8 cellular contexts compared by ENCODE assay signal in genomic region chr12:54390668-54391551, GRCh38. TPM values are rescaled to one million over a fixed set of nuclear protein-coding genes. Genes with fewer than 3 reads are reported as not detected.
DNase-seq lines count a peak whose midpoint lies in the region; ATAC-seq and TF ChIP-seq lines count a peak whose summit lies in the region.

No MANE protein-coding gene starts in this region.

- H4K20me1 ChIP-seq in BLaER1 (peaks cover 28% of the 10 kb centered on the region; the same call in 1 of the 2 replicates), GM23338 (replicated peaks; ENCODE audit: insufficient read depth) (no peaks in the 10 kb centered on the region; the same call in 1 of the 2 replicates)

- peaks cover 20% of the 10 kb centered on the region for H3K27me3 Mint-ChIP-seq in GM23338 (ENCODE audit: insufficient read depth, low read depth, poor library complexity)

- peak; percentile 95 for DNase-seq in GM23338 (ENCODE audit: low spot score)
- DNase-seq in NCI-H748 treated with DMSO at 0.1 percent for 48 hours (lab: John Stamatoyannopoulos, UW) = peak; percentile 24
- DNase-seq in activated T-cell treated with anti-CD3 and anti-CD28 coated beads for 1 hour (ENCODE audit: low read depth) = peak; percentile 60
- no peak for DNase-seq in epithelial cell of proximal tubule (ENCODE audit: low read depth)
- no peak for DNase-seq in uterus
- DNase-seq in AML-193 (lab: John Stamatoyannopoulos, UW) = no peak

- peaks cover 87% of the 10 kb centered on the region for H3K4me1 ChIP-seq in BLaER1
- H3K4me1 ChIP-seq in GM23338 (ENCODE audit: insufficient read depth) = peaks cover 68% of the 10 kb centered on the region
- H3K4me1 ChIP-seq in parathyroid adenoma = peaks cover 18% of the 10 kb centered on the region
- H3K4me1 ChIP-seq in uterus = no peaks in the 10 kb centered on the region

- H3K79me2 ChIP-seq in GM23338 (replicated peaks; ENCODE audit: insufficient read depth) (no peaks in the 10 kb centered on the region), parathyroid adenoma (no peaks in the 10 kb centered on the region)

- H3K9me3 Mint-ChIP-seq in GM23338 = no peaks in the 10 kb centered on the region

- 0 out of 2 replicates have a peak, but pooled peaks cover 9% of the 10 kb centered on the region for H3K9me2 ChIP-seq in GM23338 (ENCODE audit: insufficient read depth)

- peak; percentile 59 for ATAC-seq in GM23338

- H2AFZ ChIP-seq in GM23338 (peak overlapping the region; percentile 95), parathyroid adenoma (peak overlapping the region; percentile 98)

- peak in 1 of 2 experiments; percentile 50; a peak in 2 of 4 replicates for TF ChIP-seq CTCF in GM23338 (conservative IDR thresholded peaks at IDR 0.05; ENCODE audit: low read depth in 2 of 2)
- TF ChIP-seq CTCF in epithelial cell of proximal tubule (conservative IDR thresholded peaks at IDR 0.05; ENCODE audit: low read depth, low read length) = peak; percentile 26
- TF ChIP-seq CTCF in parathyroid adenoma (IDR thresholded peaks at IDR 0.05) = peak; percentile 41
- TF ChIP-seq CTCF in uterus (IDR thresholded peaks at IDR 0.05) = no peak

- peaks cover 70% of the 10 kb centered on the region for H3K4me1 Mint-ChIP-seq in GM23338

- peak overlapping the region; percentile 78 for H3K4me3 ChIP-seq in BLaER1
- peak overlapping the region; percentile 98 for H3K4me3 ChIP-seq in GM23338
- H3K4me3 ChIP-seq in epithelial cell of proximal tubule (ENCODE audit: low read depth, low read length) = peak overlapping the region; percentile 40
- H3K4me3 ChIP-seq in parathyroid adenoma (ENCODE audit: low read depth, low read length) = peak overlapping the region; percentile 73
- peak overlapping the region; percentile 4 to 40 for H3K4me3 ChIP-seq in uterus

- peaks cover 10% of the 10 kb centered on the region for H3K36me3 Mint-ChIP-seq in GM23338 (ENCODE audit: low read depth)

- H3K9me3 ChIP-seq in BLaER1 (no peaks in the 10 kb centered on the region), parathyroid adenoma (ENCODE audit: control insufficient read depth, low read length) (no peaks in the 10 kb centered on the region), uterus (no peaks in the 10 kb centered on the region)

- TF ChIP-seq POLR2A in uterus (IDR thresholded peaks at IDR 0.05) = no peak

- H3K27ac Mint-ChIP-seq in GM23338 = no peak overlapping the region

- peak overlapping the region; percentile 77 for H3K9ac ChIP-seq in BLaER1
- peak overlapping the region; percentile 50 for H3K9ac ChIP-seq in parathyroid adenoma

- H3K4me2 ChIP-seq in BLaER1 = peak overlapping the region; percentile 86
- H3K4me2 ChIP-seq in GM23338 = peak overlapping the region; percentile 97
- peak overlapping the region; percentile 89 for H3K4me2 ChIP-seq in parathyroid adenoma (ENCODE audit: low read length)

- peaks cover 29% of the 10 kb centered on the region for H3K36me3 ChIP-seq in BLaER1
- no peaks in the 10 kb centered on the region for H3K36me3 ChIP-seq in GM23338 (ENCODE audit: insufficient read depth)
- H3K36me3 ChIP-seq in parathyroid adenoma (ENCODE audit: control insufficient read depth, insufficient read depth, low read length) = no peaks in the 10 kb centered on the region
- no peaks in the 10 kb centered on the region for H3K36me3 ChIP-seq in uterus

- intact Hi-C loops in uterus (cut with DNase I; ENCODE audit: low total_unique reads) = no loop called here

- H3F3A ChIP-seq in GM23338 (replicated peaks; ENCODE audit: low read depth) = peaks cover 13% of the 10 kb centered on the region; the same call in 1 of the 2 replicates

- H3K27ac ChIP-seq in BLaER1 = peak overlapping the region; percentile 71
- 0 out of 2 replicates have a peak overlapping the region, but pooled peaks have one; percentile 39 for H3K27ac ChIP-seq in GM23338 (ENCODE audit: low read depth)
- H3K27ac ChIP-seq in parathyroid adenoma = peak overlapping the region; percentile 59
- peak overlapping the region in 1 of 2 donors; percentile 23 for H3K27ac ChIP-seq in uterus

- H3K27me3 ChIP-seq in BLaER1 (no peaks in the 10 kb centered on the region), GM23338 (ENCODE audit: insufficient read depth) (peaks cover 18% of the 10 kb centered on the region), parathyroid adenoma (ENCODE audit: control insufficient read depth, insufficient read depth, low read length) (no peaks in the 10 kb centered on the region), uterus (no peaks in the 10 kb centered on the region)

- H3K4me3 Mint-ChIP-seq in GM23338 = peak overlapping the region; percentile 81

TF ChIP-seq in GM23338, 12 proteins besides CTCF, POLR2A, EP300 and RAD21:
- TF ChIP-seq EZH2phosphoT487 (IDR thresholded peaks at IDR 0.05; ENCODE audit: unreplicated experiment) (no peak), POLR2AphosphoS5 (IDR thresholded peaks at IDR 0.05; ENCODE audit: low read depth) (peak; percentile 29; the same call in 1 of the 2 replicates), CREB1 (CRISPR knock-in tag; IDR thresholded peaks at IDR 0.05; ENCODE audit: low read depth) (no peak)

RNA-seq across cellular contexts. Expression of gene ZNF385A, which starts 6.4 kb away (rescaled TPM):
- 10.9 and 22.3 TPM in 2 replicates for total RNA-seq in GM23338 (2014; rRNA removed; shearing (Covaris generic))
- polyA plus RNA-seq in GM23338 (2016; fragmentation: Nextera tagmentation; extraction: Ambion mirVana) = 19.6 and 21.7 TPM in 2 replicates
- total RNA-seq in epithelial cell of proximal tubule = 3.9 and 4.3 TPM in 2 replicates
- 10 to 100 TPM in 1 of 4 donors, 1 to 10 TPM in 1, under 1 TPM in 2; 0.26 to 16.9 (median 3.2) TPM for total RNA-seq in uterus

RNA-seq across cellular contexts. Expression of gene GPR84, which starts 26.6 kb away (rescaled TPM):
- not detected in 2 replicates for total RNA-seq in GM23338 (2014; rRNA removed; shearing (Covaris generic))
- polyA plus RNA-seq in GM23338 (2016; fragmentation: Nextera tagmentation; extraction: Ambion mirVana) = not detected in 2 replicates
- total RNA-seq in epithelial cell of proximal tubule (not detected in 2 replicates), uterus (under 1 TPM in 2 of 4 donors, not detected in 2; 0.21 to 0.27 TPM)

RNA-seq across cellular contexts. Expression of gene ITGA5, which starts 28.2 kb away (rescaled TPM):
- total RNA-seq in GM23338 (2014; rRNA removed; shearing (Covaris generic)) = 23.7 and 24.2 TPM in 2 replicates
- 5.9 and 7.3 TPM in 2 replicates for polyA plus RNA-seq in GM23338 (2016; fragmentation: Nextera tagmentation; extraction: Ambion mirVana)
- total RNA-seq in epithelial cell of proximal tubule = 84.4 and 116 TPM in 2 replicates
- total RNA-seq in uterus = 100 to 1,000 TPM in 2 of 4 donors, 10 to 100 TPM in 2; 69.7 to 223 (median 99.4) TPM

Comparison
In these comparisons a context has a peak if more than half of its experiments do, and no peak if none do; other contexts are left out.
1. H3K4me3 ChIP-seq: peak in every context shown above with its lines; median percentile 98 in GM23338; 78 in BLaER1; 73 in parathyroid adenoma; 40 in epithelial cell of proximal tubule; 22 in uterus.
2. DNase-seq: peak in GM23338 (single experiment), NCI-H748 treated with DMSO at 0.1 percent for 48 hours (single experiment) and activated T-cell treated with anti-CD3 and anti-CD28 coated beads for 1 hour (single experiment); none in epithelial cell of proximal tubule (single experiment), uterus (0 of 2) and AML-193 (0 of 2).
3. CTCF ChIP-seq: peak in epithelial cell of proximal tubule (single experiment) and parathyroid adenoma (single experiment); none in uterus (0 of 4).
4. Peak in every context shown above with its lines, with median percentiles within 50 percentile points of each other: H3K4me2 ChIP-seq.